Comparison of ENCODE assay signal across 1 cellular context in the genomic region with DNA sequence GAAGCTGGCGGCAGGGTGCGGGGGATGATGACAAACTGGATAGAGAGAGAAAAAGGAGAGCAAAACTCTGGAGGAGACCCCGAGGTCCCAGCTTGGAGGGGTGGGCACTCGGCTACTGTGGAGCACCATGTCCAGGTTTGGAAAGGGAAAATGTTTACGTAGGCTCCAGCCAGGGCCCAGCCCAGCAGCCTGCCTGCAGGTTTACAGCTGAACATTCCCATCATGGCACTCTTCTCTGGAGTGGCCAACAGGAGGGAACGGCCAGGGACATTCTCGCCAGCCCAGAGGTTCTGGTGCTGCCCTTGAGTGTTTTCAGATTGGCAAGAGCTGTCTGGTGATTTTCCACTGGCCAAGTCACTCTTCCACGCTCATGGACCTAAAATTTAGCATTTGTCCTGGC.
TF ChIP-seq lines count a peak whose summit lies in the region.

No MANE protein-coding gene starts in this region.

TF ChIP-seq in WTC11, 78 proteins besides CTCF, POLR2A, EP300 and RAD21 (continued from another document):
- TF ChIP-seq NR1H2 (CRISPR knock-in tag; IDR thresholded peaks at IDR 0.05), result no peak
- TF ChIP-seq, protein P1, sequence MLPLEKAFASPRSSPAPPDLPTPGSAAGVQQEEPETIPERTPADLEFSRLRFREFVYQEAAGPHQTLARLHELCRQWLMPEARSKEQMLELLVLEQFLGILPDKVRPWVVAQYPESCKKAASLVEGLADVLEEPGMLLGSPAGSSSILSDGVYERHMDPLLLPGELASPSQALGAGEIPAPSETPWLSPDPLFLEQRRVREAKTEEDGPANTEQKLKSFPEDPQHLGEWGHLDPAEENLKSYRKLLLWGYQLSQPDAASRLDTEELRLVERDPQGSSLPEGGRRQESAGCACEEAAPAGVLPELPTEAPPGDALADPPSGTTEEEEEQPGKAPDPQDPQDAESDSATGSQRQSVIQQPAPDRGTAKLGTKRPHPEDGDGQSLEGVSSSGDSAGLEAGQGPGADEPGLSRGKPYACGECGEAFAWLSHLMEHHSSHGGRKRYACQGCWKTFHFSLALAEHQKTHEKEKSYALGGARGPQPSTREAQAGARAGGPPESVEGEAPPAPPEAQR (CRISPR knock-in tag; IDR thresholded peaks at IDR 0.05), result no peak
- TF ChIP-seq, protein P2, sequence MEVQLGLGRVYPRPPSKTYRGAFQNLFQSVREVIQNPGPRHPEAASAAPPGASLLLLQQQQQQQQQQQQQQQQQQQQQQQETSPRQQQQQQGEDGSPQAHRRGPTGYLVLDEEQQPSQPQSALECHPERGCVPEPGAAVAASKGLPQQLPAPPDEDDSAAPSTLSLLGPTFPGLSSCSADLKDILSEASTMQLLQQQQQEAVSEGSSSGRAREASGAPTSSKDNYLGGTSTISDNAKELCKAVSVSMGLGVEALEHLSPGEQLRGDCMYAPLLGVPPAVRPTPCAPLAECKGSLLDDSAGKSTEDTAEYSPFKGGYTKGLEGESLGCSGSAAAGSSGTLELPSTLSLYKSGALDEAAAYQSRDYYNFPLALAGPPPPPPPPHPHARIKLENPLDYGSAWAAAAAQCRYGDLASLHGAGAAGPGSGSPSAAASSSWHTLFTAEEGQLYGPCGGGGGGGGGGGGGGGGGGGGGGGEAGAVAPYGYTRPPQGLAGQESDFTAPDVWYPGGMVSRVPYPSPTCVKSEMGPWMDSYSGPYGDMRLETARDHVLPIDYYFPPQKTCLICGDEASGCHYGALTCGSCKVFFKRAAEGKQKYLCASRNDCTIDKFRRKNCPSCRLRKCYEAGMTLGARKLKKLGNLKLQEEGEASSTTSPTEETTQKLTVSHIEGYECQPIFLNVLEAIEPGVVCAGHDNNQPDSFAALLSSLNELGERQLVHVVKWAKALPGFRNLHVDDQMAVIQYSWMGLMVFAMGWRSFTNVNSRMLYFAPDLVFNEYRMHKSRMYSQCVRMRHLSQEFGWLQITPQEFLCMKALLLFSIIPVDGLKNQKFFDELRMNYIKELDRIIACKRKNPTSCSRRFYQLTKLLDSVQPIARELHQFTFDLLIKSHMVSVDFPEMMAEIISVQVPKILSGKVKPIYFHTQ (CRISPR knock-in tag; IDR thresholded peaks at IDR 0.05), result no peak
- TF ChIP-seq ZNF263 (CRISPR knock-in tag; IDR thresholded peaks at IDR 0.05; ENCODE audit: low read depth), result no peak
